Comparison of ENCODE assay signal across 24 cellular contexts in the genomic region with DNA sequence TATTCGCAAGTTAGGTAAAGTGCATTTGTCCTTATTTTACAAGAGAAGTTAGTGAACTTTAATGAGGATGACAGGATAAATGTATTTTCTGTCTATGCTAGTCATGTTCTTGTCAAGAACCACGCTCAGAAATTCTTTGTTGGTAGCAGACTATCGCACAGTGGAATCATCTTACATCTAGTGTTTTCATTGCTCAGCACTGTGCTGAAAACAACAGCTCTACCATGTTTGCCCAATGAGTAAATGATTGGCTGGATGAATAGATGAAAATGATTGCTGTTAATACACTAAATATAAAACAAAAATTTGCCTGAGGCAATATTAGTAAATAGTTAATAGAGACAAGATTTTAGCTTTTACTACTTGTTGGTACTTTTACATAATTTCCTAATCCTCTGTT.
"Had no signal": no experiment of that assay in that cellular context is flagged by ENCODE, and none has a peak within 500 bp of the region (broad histone marks: within the 10 kb centered on the region; RNA-seq: fewer than 3 reads in every experiment).

No MANE protein-coding gene starts in this region.

- H3K79me2 ChIP-seq: parathyroid adenoma had no signal

- DNase-seq: nephron progenitor cell; occipital lobe; ovary; posterior cingulate gyrus; psoas muscle; right cardiac atrium; right lobe of liver; sigmoid colon; small intestine; stimulated activated CD4-positive, alpha-beta T cell treated with anti-CD3 and anti-CD28 coated beads, Interleukin-15, amount 100 ng/mL, for 24 hours; stimulated activated CD4-positive, alpha-beta T cell treated with anti-CD3 and anti-CD28 coated beads, Interleukin-2, amount 100 ng/mL, for 24 hours; stimulated activated CD4-positive, alpha-beta T cell treated with anti-CD3 and anti-CD28 coated beads, Interleukin-2, amount 100 ng/mL, for 48 hours; stimulated activated CD4-positive, alpha-beta T cell treated with anti-CD3 and anti-CD28 coated beads, Interleukin-4, amount 100 ng/mL, for 24 hours; stimulated activated naive B cell treated with anti-CD40 and anti-IgM and Interleukin-4, amounts not matched to agents 10 μg/mL and 1 μg/mL and 100 μg/mL, for 72 hours; stimulated activated naive CD4-positive, alpha-beta T cell treated with Interleukin-2 at 50 U/mL for 16 hours; stomach; thyroid gland; trophoblast cell; upper lobe of left lung had no signal

- H3K27ac ChIP-seq: neural progenitor cell, ovary, parathyroid adenoma, psoas muscle, right lobe of liver, sigmoid colon, stomach, thoracic aorta, thyroid gland, tibial nerve, upper lobe of left lung, vagina had no signal

- H3K4me1 ChIP-seq: parathyroid adenoma, psoas muscle, right lobe of liver, sigmoid colon, stomach, thyroid gland, tibial nerve, upper lobe of left lung, vagina had no signal

- H3K4me3 ChIP-seq: neural progenitor cell, ovary, psoas muscle, right lobe of liver, sigmoid colon, stomach, thoracic aorta, thyroid gland, tibial nerve, upper lobe of left lung, vagina had no signal

- H2AFZ ChIP-seq: neural progenitor cell, parathyroid adenoma had no signal

- H3K27me3 ChIP-seq: neural progenitor cell, ovary, right lobe of liver, sigmoid colon, stomach, thyroid gland, tibial nerve, upper lobe of left lung, vagina had no signal

- H3K4me2 ChIP-seq: neural progenitor cell had no signal

- H3K36me3 ChIP-seq: neural progenitor cell, ovary, right lobe of liver, sigmoid colon, stomach, thoracic aorta, thyroid gland, tibial nerve, upper lobe of left lung, vagina had no signal

- H3K9ac ChIP-seq: neural progenitor cell, parathyroid adenoma had no signal

- H3K9me3 ChIP-seq: ovary, psoas muscle, right lobe of liver, sigmoid colon, stomach, thoracic aorta, thyroid gland, tibial nerve, upper lobe of left lung, vagina had no signal
